ENCODE assay signal across 11 cellular contexts in the genomic region with DNA sequence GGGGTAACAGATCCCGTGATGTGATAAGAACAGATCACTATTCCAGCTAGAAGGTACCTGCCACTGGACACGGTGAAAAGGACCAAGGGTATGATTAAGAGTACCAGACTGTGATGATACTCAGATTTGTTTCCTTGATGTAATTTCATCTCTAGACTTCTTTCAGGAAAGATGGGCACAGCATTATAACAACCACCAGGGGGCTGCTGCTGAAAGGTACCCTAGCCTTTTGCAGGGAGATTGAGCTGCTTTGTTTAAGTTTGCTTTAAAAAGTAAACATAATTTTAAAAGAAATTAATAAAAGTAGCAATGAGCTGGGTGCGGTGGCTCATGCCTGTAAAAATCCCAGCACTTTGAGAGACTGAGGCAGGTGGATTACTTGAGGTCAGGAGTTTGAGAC.
DNase-seq lines count a peak whose midpoint lies in the region; ATAC-seq, FAIRE-seq and TF ChIP-seq lines count a peak whose summit lies in the region.
"Had no signal": no experiment of that assay in that cellular context is flagged by ENCODE, and none has a peak within 500 bp of the region (broad histone marks: within the 10 kb centered on the region; RNA-seq: fewer than 3 reads in every experiment).

No MANE protein-coding gene starts in this region.

- no peak overlapping the region for H3K27ac ChIP-seq in RWPE1
- H3K27ac ChIP-seq in small intestine (ENCODE audit: low read depth in 1 of 2, low read length in 1 of 2), result no peak overlapping the region

- H3K36me3 ChIP-seq in BE2C, result no peaks in the 10 kb centered on the region
- no peaks in the 10 kb centered on the region for H3K36me3 ChIP-seq in small intestine (ENCODE audit: control insufficient read depth in 2 of 2, insufficient read depth in 2 of 2, low read length in 2 of 2)

- WGBS in small intestine, 3 donors, result 62 to 81% (median 74%) methylated on average over 3 of the region's 3 CpGs

- H3K27me3 ChIP-seq in BE2C (no peaks in the 10 kb centered on the region), small intestine (ENCODE audit: control insufficient read depth in 2 of 2, insufficient read depth in 2 of 2, low read length in 2 of 2) (no peaks in the 10 kb centered on the region)

- no peak for FAIRE-seq in small intestine (lab: Jason Lieb, UNC)

- H3K4me1 ChIP-seq in BE2C (no peaks in the 10 kb centered on the region), small intestine (ENCODE audit: control insufficient read depth in 2 of 2, insufficient read depth in 1 of 2, low read depth in 1 of 2, low read length in 1 of 2) (no peaks in the 10 kb centered on the region)

- POLR2A ChIA-PET in RWPE1 (lab: Yijun Ruan, JAX; ENCODE audit: low non-redundant PET), result no interaction called here

- CTCF ChIA-PET in RWPE1 (lab: Yijun Ruan, JAX), result interaction anchor here (0.5 kb wide), 1 partner anchor 10 kb away, joined by 3 read pairs; no protein-coding TSS in a partner anchor

- no peak overlapping the region for H3K4me3 ChIP-seq in BE2C (ENCODE audit: low read depth, low read length)
- H3K4me3 ChIP-seq in small intestine (ENCODE audit: low read depth in 1 of 2, low read length in 2 of 2), result no peak overlapping the region

- DNase-seq in BE2C, result peak; percentile 28
- peak; percentile 4 for DNase-seq in RWPE1 (ENCODE audit: low spot score)
- DNase-seq in germinal center (ENCODE audit: low spot score), result peak; percentile 3
- no peak for DNase-seq in mucosa of gallbladder (ENCODE audit: low spot score)
- DNase-seq in small intestine, result no peak
- DNase-seq: activated naive CD4-positive, alpha-beta T cell treated with anti-CD3 and anti-CD28 coated beads, Interleukin-2, amount 50 U/mL, for 16 hours; NCI-H1105 treated with DMSO at 0.1 percent for 48 hours had no signal

- ATAC-seq in GM18867 (IDR thresholded peaks at IDR 0.05; ENCODE audit: unreplicated experiment) (peak; percentile 49), HG02642 (IDR thresholded peaks at IDR 0.05; ENCODE audit: poor library complexity, unreplicated experiment) (no peak), GM19395 (IDR thresholded peaks at IDR 0.05; ENCODE audit: unreplicated experiment) (no peak)
- ATAC-seq: natural killer cell treated with Interleukin-12 subunit alpha and Interleukin-12 subunit beta and Interleukin-15 and Interleukin-18, amount 100 ng/mL, for 72 hours had no signal

- TF ChIP-seq CTCF in BE2C (IDR thresholded peaks at IDR 0.05; ENCODE audit: low read depth, low read length) (peak; percentile 67), RWPE1 (conservative IDR thresholded peaks at IDR 0.05; ENCODE audit: low read depth) (peak; percentile 10; the same call in 1 of the 2 replicates)

- H3K9me3 ChIP-seq in BE2C (no peaks in the 10 kb centered on the region), small intestine (ENCODE audit: control insufficient read depth, low read depth) (no peaks in the 10 kb centered on the region)

Comparison
In these comparisons a context has a peak if more than half of its experiments do, and no peak if none do; other contexts are left out.
1. DNase-seq: peak in BE2C (single experiment), RWPE1 (single experiment) and germinal center (single experiment); none in mucosa of gallbladder (single experiment) and small intestine (single experiment).